8 cellular contexts compared by ENCODE assay signal in genomic region chr1:155308493-155309422, GRCh38. TPM values are rescaled to one million over a fixed set of nuclear protein-coding genes. Genes with fewer than 3 reads are reported as not detected.
DNase-seq lines count a peak whose midpoint lies in the region; ATAC-seq, FAIRE-seq and TF ChIP-seq lines count a peak whose summit lies in the region.

FDPS (plus strand) TSS chr1:155308866; CDS start chr1:155309790, 924 bp downstream.

- H3K4me3 ChIP-seq in AG04449 (ENCODE audit: low read depth, low read length) (peak within 1 kb of the TSS; percentile 84), WI38 (ENCODE audit: low read depth, low read length) (peak within 1 kb of the TSS; percentile 90), bronchial epithelial cell (ENCODE audit: low read depth, low read length) (peak within 1 kb of the TSS; percentile 66), iPS-20b (ENCODE audit: low read length) (peak within 1 kb of the TSS; percentile 92), small intestine (ENCODE audit: low read depth in 1 of 2, low read length in 2 of 2) (peak within 1 kb of the TSS; percentile 68 to 75)

- H3K36me3 ChIP-seq in bronchial epithelial cell (ENCODE audit: control insufficient read depth, insufficient read depth, low read length): peaks cover 11% of the 10 kb centered on the region
- H3K36me3 ChIP-seq in iPS-20b (ENCODE audit: insufficient read depth, low read depth, low read length): peaks cover 37% of the 10 kb centered on the region
- H3K36me3 ChIP-seq in small intestine (ENCODE audit: control insufficient read depth in 2 of 2, insufficient read depth in 2 of 2, low read length in 2 of 2): peaks cover 0 to 5% of the 10 kb centered on the region in 2 donors

- ATAC-seq in GM18907 (IDR thresholded peaks at IDR 0.05; ENCODE audit: unreplicated experiment) (peak; percentile 89), HG03159 (IDR thresholded peaks at IDR 0.05; ENCODE audit: unreplicated experiment) (peak; percentile 90)

- peaks cover 7% of the 10 kb centered on the region; the same call in 1 of the 2 replicates for H3K4me1 ChIP-seq in iPS-20b (ENCODE audit: insufficient read depth, low read length)
- no peaks in the 10 kb centered on the region for H3K4me1 ChIP-seq in small intestine (ENCODE audit: control insufficient read depth in 2 of 2, insufficient read depth in 1 of 2, low read depth in 1 of 2, low read length in 1 of 2)

- FAIRE-seq in bronchial epithelial cell (lab: Jason Lieb, UNC): no peak
- FAIRE-seq in small intestine (lab: Jason Lieb, UNC): no peak

- no peaks in the 10 kb centered on the region for H3K27me3 ChIP-seq in bronchial epithelial cell (ENCODE audit: control insufficient read depth, insufficient read depth, low read length)
- no peaks in the 10 kb centered on the region for H3K27me3 ChIP-seq in iPS-20b (ENCODE audit: insufficient read depth, low read length)
- no peaks in the 10 kb centered on the region for H3K27me3 ChIP-seq in small intestine (ENCODE audit: control insufficient read depth in 2 of 2, insufficient read depth in 2 of 2, low read length in 2 of 2)

- H3K9me3 ChIP-seq in iPS-20b (ENCODE audit: insufficient read depth, low read depth, low read length) (no peaks in the 10 kb centered on the region), small intestine (ENCODE audit: control insufficient read depth, low read depth) (no peaks in the 10 kb centered on the region)

- DNase-seq in AG04449 (ENCODE audit: low read depth, low spot score): peak; percentile 94
- peak; percentile 98 for DNase-seq in NCI-H2227 treated with DMSO at 0.1 percent for 48 hours (lab: John Stamatoyannopoulos, UW)
- peak; percentile 98 for DNase-seq in bronchial epithelial cell (ENCODE audit: low read depth)
- peak; percentile 100 for DNase-seq in small intestine

- POLR2A ChIA-PET in AG04449 (lab: Yijun Ruan, JAX): interaction anchor here (1.1 kb wide), 1 partner anchor 15 kb away, joined by 9 read pairs; no protein-coding TSS in a partner anchor

- TF ChIP-seq CTCF in AG04449 (IDR thresholded peaks at IDR 0.05; ENCODE audit: insufficient read depth, low read length, missing control alignments) (no peak), WI38 (IDR thresholded peaks at IDR 0.05; ENCODE audit: low read depth, low read length) (no peak), bronchial epithelial cell (IDR thresholded peaks at IDR 0.05; ENCODE audit: insufficient read depth, low read length, severe bottlenecking) (no peak)

- peak within 1 kb of the TSS; percentile 52 for H3K27ac ChIP-seq in iPS-20b (ENCODE audit: low read length)
- peak within 1 kb of the TSS; percentile 77 to 95 for H3K27ac ChIP-seq in small intestine (ENCODE audit: low read depth in 1 of 2, low read length in 1 of 2)

- H3K9ac ChIP-seq in iPS-20b (ENCODE audit: low read depth, low read length): peak within 1 kb of the TSS; percentile 98

- WGBS in small intestine, 3 donors: 0% methylated on average over 51 of the region's 51 CpGs

- CTCF ChIA-PET in AG04449 (lab: Yijun Ruan, JAX): interaction anchor here (0.8 to 5.6 kb wide), 13 partner anchors 13 to 102 kb away, joined by 3 to 101 read pairs (median 4); partner anchors contain the start of genes CLK2, HCN3 and THBS3

RNA-seq across cellular contexts. Expression of gene FDPS, which starts in this region (rescaled TPM):
- 103 and 167 TPM in 2 replicates for total RNA-seq in bronchial epithelial cell
- 100 to 1,000 TPM; 194 to 343 (median 196) TPM for polyA plus RNA-seq in small intestine

Comparison
In these comparisons a context has a peak if more than half of its experiments do, and no peak if none do; other contexts are left out.
1. Peak in every context shown above with its lines: DNase-seq, ATAC-seq, H3K4me3 ChIP-seq and H3K27ac ChIP-seq.